ENCODE assay signal across 26 cellular contexts in the genomic region with DNA sequence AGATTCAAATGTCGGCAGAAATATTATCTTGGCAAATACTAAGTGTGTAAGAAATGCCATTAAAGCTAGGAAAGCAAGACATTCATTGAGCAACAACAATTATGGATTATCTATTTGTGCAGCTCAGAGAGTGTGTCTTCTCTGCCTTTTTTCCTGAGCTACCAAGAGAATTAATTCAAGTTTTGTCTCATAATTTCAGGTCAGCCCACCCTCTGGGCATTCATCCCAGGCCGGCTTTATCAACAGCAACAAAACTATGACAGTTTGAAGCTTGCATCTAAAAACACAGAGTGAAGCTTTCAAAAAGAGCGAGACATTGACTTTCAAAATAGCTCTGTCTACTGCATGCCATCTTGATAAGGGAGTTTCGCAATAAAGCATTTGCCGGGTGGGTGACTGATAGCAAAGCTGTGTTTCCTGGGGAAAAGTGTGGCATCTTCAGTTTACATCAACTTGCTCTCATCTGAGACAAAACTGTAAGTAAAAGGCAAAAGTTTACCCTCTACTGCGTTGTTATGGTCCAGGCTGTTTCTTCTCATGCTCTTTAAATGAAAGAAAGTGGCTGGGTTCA.
"Had no signal": no experiment of that assay in that cellular context is flagged by ENCODE, and none has a peak within 500 bp of the region (broad histone marks: within the 10 kb centered on the region; RNA-seq: fewer than 3 reads in every experiment).

No MANE protein-coding gene starts in this region.

- H3K4me1 ChIP-seq: adrenal gland, breast epithelium, colonic mucosa, Peyer's patch had no signal

- H3K36me3 ChIP-seq: adrenal gland, breast epithelium, colonic mucosa, Peyer's patch, WERI-Rb-1 had no signal

- H3K4me1 Mint-ChIP-seq: activated CD4-positive, alpha-beta memory T cell treated with anti-CD3 and anti-CD28 coated beads, Interleukin-2, amount 10 ng/mL, durations not matched to agents 7 days and 5 days; activated CD4-positive, alpha-beta T cell treated with anti-CD3 and anti-CD28 coated beads for 36 hours; activated naive CD4-positive, alpha-beta T cell treated with anti-CD3 and anti-CD28 coated beads, Interleukin-2, amount 10 ng/mL, durations not matched to agents 7 days and 5 days; activated naive CD8-positive, alpha-beta T cell treated with anti-CD3 and anti-CD28 coated beads, Interleukin-2, amount 10 ng/mL, durations not matched to agents 7 days and 5 days; activated T-helper 17 cell treated with anti-CD3 and anti-CD28 coated beads, Interleukin-2, amount 50 U/mL, for 72 hours had no signal

- H3K4me3 Mint-ChIP-seq: activated CD4-positive, alpha-beta memory T cell treated with anti-CD3 and anti-CD28 coated beads, Interleukin-2, amount 10 ng/mL, durations not matched to agents 7 days and 5 days; activated CD4-positive, alpha-beta T cell treated with anti-CD3 and anti-CD28 coated beads for 36 hours; activated naive CD4-positive, alpha-beta T cell treated with anti-CD3 and anti-CD28 coated beads, Interleukin-2, amount 10 ng/mL, durations not matched to agents 7 days and 5 days; activated naive CD8-positive, alpha-beta T cell treated with anti-CD3 and anti-CD28 coated beads, Interleukin-2, amount 10 ng/mL, durations not matched to agents 7 days and 5 days; activated T-helper 17 cell treated with anti-CD3 and anti-CD28 coated beads, Interleukin-2, amount 50 U/mL, for 72 hours; T-helper 1 cell treated with Interleukin-12 subunit alpha and Interleukin-12 subunit beta and Interleukin-4 antibody, amounts not matched to agents 30 μg/mL and 1 μg/mL, for 36 hours had no signal

- H3K27ac ChIP-seq: adrenal gland, breast epithelium, colonic mucosa, Peyer's patch, RWPE1, WERI-Rb-1 had no signal

- H3K27me3 ChIP-seq: adrenal gland, breast epithelium, colonic mucosa, Peyer's patch had no signal

- H3K27ac Mint-ChIP-seq: activated CD4-positive, alpha-beta memory T cell treated with anti-CD3 and anti-CD28 coated beads, Interleukin-2, amount 10 ng/mL, durations not matched to agents 7 days and 5 days; activated CD4-positive, alpha-beta T cell treated with anti-CD3 and anti-CD28 coated beads for 36 hours; activated naive CD4-positive, alpha-beta T cell treated with anti-CD3 and anti-CD28 coated beads, Interleukin-2, amount 10 ng/mL, durations not matched to agents 7 days and 5 days; activated naive CD8-positive, alpha-beta T cell treated with anti-CD3 and anti-CD28 coated beads, Interleukin-2, amount 10 ng/mL, durations not matched to agents 7 days and 5 days; activated T-helper 17 cell treated with anti-CD3 and anti-CD28 coated beads, Interleukin-2, amount 50 U/mL, for 72 hours; T-helper 1 cell treated with Interleukin-12 subunit alpha and Interleukin-12 subunit beta and Interleukin-4 antibody, amounts not matched to agents 30 μg/mL and 1 μg/mL, for 36 hours had no signal

- ATAC-seq: activated CD4-positive, alpha-beta T cell treated with anti-CD3 and anti-CD28 coated beads for 36 hours; activated T-helper 17 cell treated with anti-CD3 and anti-CD28 coated beads, Interleukin-2, amount 50 U/mL, for 72 hours had no signal

- H3K4me3 ChIP-seq: adrenal gland, breast epithelium, colonic mucosa, Peyer's patch had no signal

- DNase-seq: activated CD4-positive, alpha-beta memory T cell treated with anti-CD3 and anti-CD28 coated beads, Interleukin-2, amount 10 ng/mL, durations not matched to agents 7 days and 5 days; activated CD4-positive, alpha-beta T cell treated with anti-CD3 and anti-CD28 coated beads for 36 hours; activated CD4-positive, alpha-beta T cell treated with anti-CD3 and anti-CD28 coated beads, Interleukin-2, amount 50 U/mL, for 1 hour; activated gamma-delta T cell treated with Interleukin-2 at 50 U/mL for 16 hours; activated naive CD4-positive, alpha-beta T cell treated with anti-CD3 and anti-CD28 coated beads, Interleukin-2, amount 10 ng/mL, durations not matched to agents 7 days and 5 days; activated naive CD8-positive, alpha-beta T cell treated with anti-CD3 and anti-CD28 coated beads, Interleukin-2, amount 10 ng/mL, durations not matched to agents 7 days and 5 days; activated T-cell treated with anti-CD3 and anti-CD28 coated beads for 4 hours; activated T-cell treated with anti-CD3 and anti-CD28 coated beads, Interleukin-2, amount 50 U/mL, for 48 hours; adrenal gland; aorta; caudate nucleus; colonic mucosa; NCI-H1105 treated with DMSO at 0.1 percent for 48 hours; NCI-H1436 treated with DMSO at 0.1 percent for 48 hours; NCI-H187; NCI-H2081; NCI-H510A treated with DMSO at 0.1 percent for 48 hours; NCI-H69; NK-92 treated with Interleukin-12 subunit alpha and Interleukin-12 subunit beta, amount 100 ng/mL, for 24 hours; Peyer's patch; SHP77; WERI-Rb-1 had no signal

- H3K9me3 ChIP-seq: adrenal gland, breast epithelium, colonic mucosa, Peyer's patch had no signal

- H3K36me3 Mint-ChIP-seq: activated naive CD4-positive, alpha-beta T cell treated with anti-CD3 and anti-CD28 coated beads, Interleukin-2, amount 10 ng/mL, durations not matched to agents 7 days and 5 days; activated naive CD8-positive, alpha-beta T cell treated with anti-CD3 and anti-CD28 coated beads, Interleukin-2, amount 10 ng/mL, durations not matched to agents 7 days and 5 days had no signal

- H3K27me3 Mint-ChIP-seq: activated CD4-positive, alpha-beta memory T cell treated with anti-CD3 and anti-CD28 coated beads, Interleukin-2, amount 10 ng/mL, durations not matched to agents 7 days and 5 days; activated CD4-positive, alpha-beta T cell treated with anti-CD3 and anti-CD28 coated beads for 36 hours; activated naive CD4-positive, alpha-beta T cell treated with anti-CD3 and anti-CD28 coated beads, Interleukin-2, amount 10 ng/mL, durations not matched to agents 7 days and 5 days; activated naive CD8-positive, alpha-beta T cell treated with anti-CD3 and anti-CD28 coated beads, Interleukin-2, amount 10 ng/mL, durations not matched to agents 7 days and 5 days; activated T-helper 17 cell treated with anti-CD3 and anti-CD28 coated beads, Interleukin-2, amount 50 U/mL, for 72 hours had no signal
